In genomic region chr6:153003294-153003645, GRCh38 we compare ENCODE assay signal across 8 cellular contexts. TPM values are rescaled to one million over a fixed set of nuclear protein-coding genes. Genes with fewer than 3 reads are reported as not detected.
DNase-seq lines count a peak whose midpoint lies in the region; ATAC-seq and TF ChIP-seq lines count a peak whose summit lies in the region.

No MANE protein-coding gene starts in this region.

- H3K9me3 ChIP-seq in SJCRH30 (replicated peaks), result no peaks in the 10 kb centered on the region
- H3K9me3 ChIP-seq in neural progenitor cell (ENCODE audit: low read depth), result no peaks in the 10 kb centered on the region

- H3K27me3 ChIP-seq in SJCRH30 (no peaks in the 10 kb centered on the region), neural progenitor cell (no peaks in the 10 kb centered on the region)

- peak overlapping the region; percentile 69 for H3K9ac ChIP-seq in neural progenitor cell

- H3K4me3 Mint-ChIP-seq in neural progenitor cell, result peak overlapping the region; percentile 94

- peak overlapping the region; percentile 93 for H3K4me2 ChIP-seq in neural progenitor cell

- TF ChIP-seq CTCF in epithelial cell of proximal tubule (conservative IDR thresholded peaks at IDR 0.05; ENCODE audit: low read depth, low read length) (no peak), neural progenitor cell (IDR thresholded peaks at IDR 0.05) (no peak)

- H3K36me3 ChIP-seq in SJCRH30 (peaks cover 12% of the 10 kb centered on the region), neural progenitor cell (peaks cover 4% of the 10 kb centered on the region)

- ATAC-seq in HG02884 (IDR thresholded peaks at IDR 0.05; ENCODE audit: unreplicated experiment) (peak; percentile 4), HG02642 (IDR thresholded peaks at IDR 0.05; ENCODE audit: poor library complexity, unreplicated experiment) (no peak)

- peaks cover 57% of the 10 kb centered on the region for H3K79me2 ChIP-seq in neural progenitor cell (ENCODE audit: low read depth)

- H3K27me3 Mint-ChIP-seq in neural progenitor cell (ENCODE audit: insufficient read depth, low read depth), result peaks cover 2% of the 10 kb centered on the region

- peak; percentile 32 to 93 (median 78) for DNase-seq in NCI-H1417 (lab: John Stamatoyannopoulos, UW)
- DNase-seq in NCI-H1417 treated with DMSO at 0.1 percent for 48 hours (lab: John Stamatoyannopoulos, UW), result no peak
- DNase-seq in SJCRH30, result peak; percentile 6 to 51
- no peak for DNase-seq in epithelial cell of proximal tubule (ENCODE audit: low read depth)
- DNase-seq in neural progenitor cell (ENCODE audit: low spot score), result peak; percentile 15
- DNase-seq in NCI-H446 treated with DMSO at 0.1 percent for 48 hours (lab: John Stamatoyannopoulos, UW), result no peak

- peaks cover 20% of the 10 kb centered on the region for H3F3A ChIP-seq in neural progenitor cell (ENCODE audit: low read depth)

- peaks cover 22% of the 10 kb centered on the region for H3K4me1 Mint-ChIP-seq in neural progenitor cell

- H3K27ac ChIP-seq in SJCRH30 (peak overlapping the region; percentile 85), neural progenitor cell (peak overlapping the region; percentile 88)

- H3K27ac Mint-ChIP-seq in neural progenitor cell, result peak overlapping the region; percentile 98

- H3K4me3 ChIP-seq in SJCRH30 (peak overlapping the region; percentile 89), epithelial cell of proximal tubule (ENCODE audit: low read depth, low read length) (peak overlapping the region; percentile 81), neural progenitor cell (peak overlapping the region; percentile 74)

- no peaks in the 10 kb centered on the region; the same call in 1 of the 2 replicates for H3K4me1 ChIP-seq in SJCRH30
- peaks cover 19% of the 10 kb centered on the region for H3K4me1 ChIP-seq in neural progenitor cell

- peak overlapping the region; percentile 45 for H2AFZ ChIP-seq in neural progenitor cell (replicated peaks)

- H3K36me3 Mint-ChIP-seq in neural progenitor cell, result peaks cover 7% of the 10 kb centered on the region

- peaks cover 36% of the 10 kb centered on the region for H4K20me1 ChIP-seq in neural progenitor cell (ENCODE audit: low read depth)

- H3K9me3 Mint-ChIP-seq in neural progenitor cell, result no peaks in the 10 kb centered on the region

RNA-seq across cellular contexts. Expression of gene MTRF1L, which starts 0.8 kb away (rescaled TPM):
- total RNA-seq in SJCRH30 (2014; rRNA removed; shearing (Covaris generic)), result 23.7 and 26.0 TPM in 2 replicates
- 18.4 and 19.0 TPM in 2 replicates for total RNA-seq in epithelial cell of proximal tubule
- total RNA-seq in neural progenitor cell (ENCODE audit: low replicate concordance), result 23.1 and 29.0 TPM in 2 replicates

RNA-seq across cellular contexts. Expression of gene FBXO5, which starts 20.4 kb away (rescaled TPM):
- 101 and 114 TPM in 2 replicates for total RNA-seq in SJCRH30 (2014; rRNA removed; shearing (Covaris generic))
- 30.8 and 46.1 TPM in 2 replicates for total RNA-seq in epithelial cell of proximal tubule
- 80.7 and 111 TPM in 2 replicates for total RNA-seq in neural progenitor cell (ENCODE audit: low replicate concordance)

Comparison
In these comparisons a context has a peak if more than half of its experiments do, and no peak if none do; other contexts are left out.
1. DNase-seq: peak in NCI-H1417 (3 of 3), SJCRH30 (2 of 2) and neural progenitor cell (single experiment); none in NCI-H1417 treated with DMSO at 0.1 percent for 48 hours (single experiment), epithelial cell of proximal tubule (single experiment) and NCI-H446 treated with DMSO at 0.1 percent for 48 hours (single experiment).
2. Peak in every context shown above with its lines, with median percentiles within 50 percentile points of each other: H3K4me3 ChIP-seq.